ENCODE assay signal across 8 cellular contexts in genomic region chr5:36240779-36241635, GRCh38. TPM values are rescaled to one million over a fixed set of nuclear protein-coding genes. Genes with fewer than 3 reads are reported as not detected.
DNase-seq lines count a peak whose midpoint lies in the region; ATAC-seq, FAIRE-seq and TF ChIP-seq lines count a peak whose summit lies in the region.

No MANE protein-coding gene starts in this region.

- H3K27ac Mint-ChIP-seq in activated CD4-positive, alpha-beta memory T cell treated with anti-CD3 and anti-CD28 coated beads, Interleukin-2, amount 10 ng/mL, durations not matched to agents 7 days and 5 days, result peak overlapping the region; percentile 72

- H3K4me2 ChIP-seq in A549, result peak overlapping the region; percentile 95

- H3K4me3 Mint-ChIP-seq in activated CD4-positive, alpha-beta memory T cell treated with anti-CD3 and anti-CD28 coated beads, Interleukin-2, amount 10 ng/mL, durations not matched to agents 7 days and 5 days, result peak overlapping the region; percentile 78

- no peak for TF ChIP-seq RAD21 in A549 (conservative IDR thresholded peaks at IDR 0.05 in 1 of 2, IDR thresholded peaks at IDR 0.05 in 1 of 2)

- H3K4me3 ChIP-seq in A549 (peak overlapping the region; percentile 87), lower lobe of right lung (peak overlapping the region; percentile 78)

- H3K9me3 ChIP-seq in A549, result no peaks in the 10 kb centered on the region
- H3K9me3 ChIP-seq in lower lobe of right lung, result no peaks in the 10 kb centered on the region

- FAIRE-seq in A549 (lab: Jason Lieb, UNC), result no peak

- H3K36me3 Mint-ChIP-seq in activated CD4-positive, alpha-beta memory T cell treated with anti-CD3 and anti-CD28 coated beads, Interleukin-2, amount 10 ng/mL, durations not matched to agents 7 days and 5 days (ENCODE audit: low read depth), result no peaks in the 10 kb centered on the region

- peaks cover 37% of the 10 kb centered on the region for H3K4me1 Mint-ChIP-seq in activated CD4-positive, alpha-beta memory T cell treated with anti-CD3 and anti-CD28 coated beads, Interleukin-2, amount 10 ng/mL, durations not matched to agents 7 days and 5 days

- no peak for TF ChIP-seq POLR2A in A549 (IDR thresholded peaks at IDR 0.05; ENCODE audit: low read length)
- no peak for TF ChIP-seq POLR2A in GM18505 (IDR thresholded peaks at IDR 0.05; ENCODE audit: borderline replicate concordance, extremely low read depth, insufficient read depth, insufficient read length)

- WGBS in A549 (ENCODE audit: missing lambda C conversion rate), result 1% methylated on average over 15 of the region's 62 CpGs

- H3K27me3 ChIP-seq in lower lobe of right lung (ENCODE audit: low read depth), result no peaks in the 10 kb centered on the region

- no peaks in the 10 kb centered on the region for H3K9me3 Mint-ChIP-seq in activated CD4-positive, alpha-beta memory T cell treated with anti-CD3 and anti-CD28 coated beads, Interleukin-2, amount 10 ng/mL, durations not matched to agents 7 days and 5 days

- no peaks in the 10 kb centered on the region for H3K27me3 Mint-ChIP-seq in activated CD4-positive, alpha-beta memory T cell treated with anti-CD3 and anti-CD28 coated beads, Interleukin-2, amount 10 ng/mL, durations not matched to agents 7 days and 5 days

- ATAC-seq in A549 (peak; percentile 72 to 78), GM18505 (IDR thresholded peaks at IDR 0.05; ENCODE audit: unreplicated experiment) (peak; percentile 31), HG03039 (IDR thresholded peaks at IDR 0.05; ENCODE audit: unreplicated experiment) (peak; percentile 22), lower lobe of right lung (peak; percentile 61 to 69)

- TF ChIP-seq CTCF in A549 (IDR thresholded peaks at IDR 0.05) (no peak), lower lobe of right lung (IDR thresholded peaks at IDR 0.05) (no peak)

- H3K27ac ChIP-seq in A549 (peak overlapping the region; percentile 90 to 93), lower lobe of right lung (peak overlapping the region; percentile 94)

- intact Hi-C loops in lower lobe of right lung (cut with DNase I), result no loop called here

- DNase-seq in A549 (ENCODE audit: low read depth in 1 of 2, low spot score in 1 of 2) (peak; percentile 41 to 60), NCI-H2196 treated with DMSO at 0.1 percent for 48 hours (lab: John Stamatoyannopoulos, UW; ENCODE audit: unreplicated experiment) (peak; percentile 41), lower lobe of right lung (peak; percentile 67)
- no peak for DNase-seq in activated CD4-positive, alpha-beta memory T cell treated with anti-CD3 and anti-CD28 coated beads, Interleukin-2, amount 10 ng/mL, durations not matched to agents 7 days and 5 days
- DNase-seq in effector CD8-positive, alpha-beta T cell (lab: John Stamatoyannopoulos, UW), result peak; percentile 30
- peak; percentile 8 for DNase-seq in stimulated activated CD8-positive, alpha-beta memory T cell treated with anti-CD3 and anti-CD28 coated beads, Interleukin-12 subunit alpha, Interleukin-12 subunit beta, amount 100 ng/mL, for 4 hours (ENCODE audit: low read depth)

- POLR2A ChIA-PET in A549 (lab: Yijun Ruan, JAX), result interaction anchor here (2.1 to 2.8 kb wide), 2 partner anchors 11 to 90 kb away, joined by 5 to 19 read pairs; partner anchors contain the start of genes LMBRD2 and SKP2
- POLR2A ChIA-PET in activated CD4-positive, alpha-beta memory T cell treated with anti-CD3 and anti-CD28 coated beads, Interleukin-2, amount 10 ng/mL, durations not matched to agents 7 days and 5 days (lab: Charles Lee), result interaction anchor here (0.8 to 5.8 kb wide), 17 partner anchors 11 to 1325 kb away, joined by 3 to 80 read pairs (median 4); partner anchors contain the start of genes BRIX1, DNAJC21, LMBRD2 and NIPBL

- H3K4me1 ChIP-seq in A549 (peaks cover 24% of the 10 kb centered on the region; the same call in 2 of the 3 replicates), lower lobe of right lung (peaks cover 39% of the 10 kb centered on the region)

- CTCF ChIA-PET in A549 (lab: Yijun Ruan, JAX), result interaction anchor here (0.7 to 4.4 kb wide), 30 partner anchors 9 to 455 kb away, joined by 3 to 21 read pairs (median 4); partner anchors contain the start of gene LMBRD2
- CTCF ChIA-PET in activated CD4-positive, alpha-beta memory T cell treated with anti-CD3 and anti-CD28 coated beads, Interleukin-2, amount 10 ng/mL, durations not matched to agents 7 days and 5 days (lab: Charles Lee), result interaction anchor here (0.7 to 2.8 kb wide), 17 partner anchors 8 to 455 kb away, joined by 3 to 34 read pairs (median 6); partner anchors contain the start of genes LMBRD2, RANBP3L and SKP2

- no peak for TF ChIP-seq EP300 in A549 (IDR thresholded peaks at IDR 0.05)

- H3K36me3 ChIP-seq in lower lobe of right lung, result no peaks in the 10 kb centered on the region

TF ChIP-seq in A549, 52 proteins besides CTCF, POLR2A, EP300 and RAD21:
- no peak for TF ChIP-seq RCOR1 (IDR thresholded peaks at IDR 0.05; ENCODE audit: low read depth, low read length)
- TF ChIP-seq, protein P1, sequence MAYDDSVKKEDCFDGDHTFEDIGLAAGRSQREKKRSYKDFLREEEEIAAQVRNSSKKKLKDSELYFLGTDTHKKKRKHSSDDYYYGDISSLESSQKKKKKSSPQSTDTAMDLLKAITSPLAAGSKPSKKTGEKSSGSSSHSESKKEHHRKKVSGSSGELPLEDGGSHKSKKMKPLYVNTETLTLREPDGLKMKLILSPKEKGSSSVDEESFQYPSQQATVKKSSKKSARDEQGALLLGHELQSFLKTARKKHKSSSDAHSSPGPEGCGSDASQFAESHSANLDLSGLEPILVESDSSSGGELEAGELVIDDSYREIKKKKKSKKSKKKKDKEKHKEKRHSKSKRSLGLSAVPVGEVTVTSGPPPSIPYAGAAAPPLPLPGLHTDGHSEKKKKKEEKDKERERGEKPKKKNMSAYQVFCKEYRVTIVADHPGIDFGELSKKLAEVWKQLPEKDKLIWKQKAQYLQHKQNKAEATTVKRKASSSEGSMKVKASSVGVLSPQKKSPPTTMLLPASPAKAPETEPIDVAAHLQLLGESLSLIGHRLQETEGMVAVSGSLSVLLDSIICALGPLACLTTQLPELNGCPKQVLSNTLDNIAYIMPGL (CRISPR knock-in tag; IDR thresholded peaks at IDR 0.05; ENCODE audit: borderline replicate concordance), result 0 out of 2 replicates have a peak, but pooled peaks have one; percentile 24

RNA-seq across cellular contexts. Expression of gene NADK2, which starts 0.7 kb away (rescaled TPM):
- polyA plus RNA-seq in A549 (2011; rRNA removed) (17.8 and 21.9 TPM in 2 replicates), A549 (2017; fragmentation: RNase III; extraction: RNeasy Plus Mini Kit Qiagen cat#74134 plus additional on column Dnase treatment) (12.6 to 14.0 TPM (median 13.2 TPM) in 3 replicates)
- 6.2 and 6.9 TPM in 2 replicates for polyA plus RNA-seq in A549 (2012; cell fraction: cytosol; rRNA removed)
- polyA plus RNA-seq in A549 (2012; cell fraction: nucleus; rRNA removed), result 3.2 and 5.2 TPM in 2 replicates
- 11.6 and 15.8 TPM in 2 replicates for polyA minus RNA-seq in A549 (2011; rRNA and poly(A)+ RNA removed)
- total RNA-seq in activated CD4-positive, alpha-beta memory T cell treated with anti-CD3 and anti-CD28 coated beads, Interleukin-2, amount 10 ng/mL, durations not matched to agents 7 days and 5 days, result 10 to 100 TPM; 15.8 to 16.2 TPM
- 19.1 TPM for total RNA-seq in lower lobe of right lung

Comparison
In these comparisons a context has a peak if more than half of its experiments do, and no peak if none do; other contexts are left out.
1. ATAC-seq: peak in every context shown above with its lines; median percentile 75 in A549; 65 in lower lobe of right lung; 31 in GM18505; 22 in HG03039.